ENCODE assay signal across 18 cellular contexts in the genomic region with DNA sequence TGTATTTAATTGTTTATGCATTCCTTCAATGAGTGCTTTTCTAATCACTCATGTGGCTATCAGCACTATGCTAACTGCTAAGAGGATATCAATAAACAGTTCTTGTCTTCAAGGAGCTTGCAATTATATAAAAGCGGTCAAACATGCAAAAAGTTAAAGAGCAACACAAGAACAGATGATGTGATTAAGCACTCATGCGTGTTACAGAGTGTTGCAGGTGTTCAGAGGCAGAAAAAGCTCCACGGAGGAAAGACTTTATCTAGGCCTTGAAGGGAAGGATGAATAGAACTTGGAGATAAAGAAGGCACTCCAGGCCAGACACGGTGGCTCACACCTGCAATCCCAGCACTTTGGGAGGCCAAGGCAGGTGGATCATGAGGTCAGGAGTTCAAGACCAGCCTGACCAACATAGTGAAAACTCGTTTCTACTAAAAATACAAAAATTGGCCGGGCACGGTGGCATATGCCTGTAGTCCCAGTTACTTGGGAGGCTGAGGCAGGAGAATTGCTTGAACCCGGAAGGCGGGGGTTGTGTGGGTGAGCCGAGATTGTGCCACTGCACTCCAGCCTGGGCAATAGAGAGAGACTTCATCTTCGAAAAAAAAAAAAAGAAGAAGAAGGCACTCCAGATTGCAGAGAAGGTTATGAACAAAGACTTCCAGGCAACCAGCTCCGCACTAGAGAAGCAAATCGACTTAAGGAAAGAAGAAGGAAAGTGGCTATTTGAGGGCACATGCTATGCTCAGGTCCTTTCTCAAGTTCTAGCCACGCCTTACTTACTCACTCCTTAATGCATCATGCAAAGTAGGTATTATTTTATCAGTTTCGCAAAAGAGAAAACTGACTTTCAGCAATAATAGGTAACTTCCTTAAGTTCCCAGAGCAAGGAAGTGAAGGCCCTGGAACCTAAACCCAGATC. TPM values are rescaled to one million over a fixed set of nuclear protein-coding genes. Genes with fewer than 3 reads are reported as not detected.
DNase-seq lines count a peak whose midpoint lies in the region; ATAC-seq lines count a peak whose summit lies in the region.
"Had no signal": no experiment of that assay in that cellular context is flagged by ENCODE, and none has a peak within 500 bp of the region (broad histone marks: within the 10 kb centered on the region; RNA-seq: fewer than 3 reads in every experiment).

No MANE protein-coding gene starts in this region.

- peaks cover 85% of the 10 kb centered on the region for H3K4me1 Mint-ChIP-seq in activated T-cell treated with anti-CD3 and anti-CD28 coated beads, Interleukin-2, amount 50 U/mL, for 24 hours (ENCODE audit: low read depth)
- H3K4me1 Mint-ChIP-seq in activated T-helper 17 cell treated with anti-CD3 and anti-CD28 coated beads, Interleukin-2, amount 50 U/mL, for 72 hours = peaks cover 55% of the 10 kb centered on the region
- H3K4me1 Mint-ChIP-seq in activated T-helper 1 cell treated with anti-CD3 and anti-CD28 coated beads, Interleukin-12 subunit alpha, Interleukin-12 subunit beta, Interleukin-2, Interleukin-4 antibody, amounts not matched to agents 30 ng/mL and 10 ng/mL and 1 ng/mL, durations not matched to agents 14 hours and 24 hours and 36 hours (ENCODE audit: low read depth) = peaks cover 72% of the 10 kb centered on the region

- peak overlapping the region; percentile 14 for H3K27ac Mint-ChIP-seq in activated T-cell treated with anti-CD3 and anti-CD28 coated beads, Interleukin-2, amount 50 U/mL, for 24 hours
- no peak overlapping the region for H3K27ac Mint-ChIP-seq in activated T-helper 17 cell treated with anti-CD3 and anti-CD28 coated beads, Interleukin-2, amount 50 U/mL, for 72 hours
- no peak overlapping the region for H3K27ac Mint-ChIP-seq in activated T-helper 1 cell treated with anti-CD3 and anti-CD28 coated beads, Interleukin-12 subunit alpha, Interleukin-12 subunit beta, Interleukin-2, Interleukin-4 antibody, amounts not matched to agents 30 ng/mL and 10 ng/mL and 1 ng/mL, durations not matched to agents 14 hours and 24 hours and 36 hours

- H3K9me3 Mint-ChIP-seq in activated T-cell treated with anti-CD3 and anti-CD28 coated beads, Interleukin-2, amount 50 U/mL, for 24 hours = no peaks in the 10 kb centered on the region
- H3K9me3 Mint-ChIP-seq in activated T-helper 17 cell treated with anti-CD3 and anti-CD28 coated beads, Interleukin-2, amount 50 U/mL, for 72 hours = no peaks in the 10 kb centered on the region
- no peaks in the 10 kb centered on the region for H3K9me3 Mint-ChIP-seq in activated T-helper 1 cell treated with anti-CD3 and anti-CD28 coated beads, Interleukin-12 subunit alpha, Interleukin-12 subunit beta, Interleukin-2, Interleukin-4 antibody, amounts not matched to agents 30 ng/mL and 10 ng/mL and 1 ng/mL, durations not matched to agents 14 hours and 24 hours and 36 hours

- ATAC-seq in activated T-helper 17 cell treated with anti-CD3 and anti-CD28 coated beads, Interleukin-2, amount 50 U/mL, for 72 hours (replicated peaks) = no peak
- no peak for ATAC-seq in GM18861 (IDR thresholded peaks at IDR 0.05; ENCODE audit: unreplicated experiment)
- ATAC-seq: gastroesophageal sphincter had no signal

- DNase-seq in activated T-cell treated with anti-CD3 and anti-CD28 coated beads, Interleukin-2, amount 50 U/mL, for 24 hours = no peak
- no peak for DNase-seq in activated T-cell treated with anti-CD3 and anti-CD28 coated beads, Interleukin-2, amount 50 U/mL, for 1 hour
- DNase-seq in MV-4-11 (lab: John Stamatoyannopoulos, UW) (peak; percentile 32), renal cortical epithelial cell (ENCODE audit: low read depth) (peak; percentile 11), NCI-H748 treated with DMSO at 0.1 percent for 48 hours (lab: John Stamatoyannopoulos, UW) (no peak)
- DNase-seq in activated T-helper 1 cell treated with anti-CD3 and anti-CD28 coated beads, Interleukin-12 subunit alpha, Interleukin-12 subunit beta, Interleukin-2, Interleukin-4 antibody, amounts not matched to agents 30 ng/mL and 10 ng/mL and 1 ng/mL, durations not matched to agents 14 hours and 24 hours and 36 hours (ENCODE audit: low spot score) = no peak
- DNase-seq: activated CD8-positive, alpha-beta memory T cell treated with anti-CD3 and anti-CD28 coated beads for 24 hours; activated naive CD4-positive, alpha-beta T cell; caudate nucleus; IMR-90; NCI-H146; NCI-H526; occipital lobe; substantia nigra had no signal

- H3K36me3 Mint-ChIP-seq in activated T-cell treated with anti-CD3 and anti-CD28 coated beads, Interleukin-2, amount 50 U/mL, for 24 hours (ENCODE audit: low read depth) = peaks cover 44% of the 10 kb centered on the region
- H3K36me3 Mint-ChIP-seq in activated T-helper 17 cell treated with anti-CD3 and anti-CD28 coated beads, Interleukin-2, amount 50 U/mL, for 72 hours (ENCODE audit: low read depth) = peaks cover 41% of the 10 kb centered on the region
- H3K36me3 Mint-ChIP-seq in activated T-helper 1 cell treated with anti-CD3 and anti-CD28 coated beads, Interleukin-12 subunit alpha, Interleukin-12 subunit beta, Interleukin-2, Interleukin-4 antibody, amounts not matched to agents 30 ng/mL and 10 ng/mL and 1 ng/mL, durations not matched to agents 14 hours and 24 hours and 36 hours (ENCODE audit: low read depth) = peaks cover 42% of the 10 kb centered on the region

- H3K4me3 Mint-ChIP-seq in activated T-cell treated with anti-CD3 and anti-CD28 coated beads, Interleukin-2, amount 50 U/mL, for 24 hours = no peak overlapping the region
- H3K4me3 Mint-ChIP-seq in activated T-helper 17 cell treated with anti-CD3 and anti-CD28 coated beads, Interleukin-2, amount 50 U/mL, for 72 hours = peak overlapping the region; percentile 12
- H3K4me3 Mint-ChIP-seq in activated T-helper 1 cell treated with anti-CD3 and anti-CD28 coated beads, Interleukin-12 subunit alpha, Interleukin-12 subunit beta, Interleukin-2, Interleukin-4 antibody, amounts not matched to agents 30 ng/mL and 10 ng/mL and 1 ng/mL, durations not matched to agents 14 hours and 24 hours and 36 hours = no peak overlapping the region

- no peaks in the 10 kb centered on the region for H3K27me3 Mint-ChIP-seq in activated T-cell treated with anti-CD3 and anti-CD28 coated beads, Interleukin-2, amount 50 U/mL, for 24 hours
- H3K27me3 Mint-ChIP-seq in activated T-helper 17 cell treated with anti-CD3 and anti-CD28 coated beads, Interleukin-2, amount 50 U/mL, for 72 hours = no peaks in the 10 kb centered on the region
- H3K27me3 Mint-ChIP-seq in activated T-helper 1 cell treated with anti-CD3 and anti-CD28 coated beads, Interleukin-12 subunit alpha, Interleukin-12 subunit beta, Interleukin-2, Interleukin-4 antibody, amounts not matched to agents 30 ng/mL and 10 ng/mL and 1 ng/mL, durations not matched to agents 14 hours and 24 hours and 36 hours (ENCODE audit: insufficient read depth) = no peaks in the 10 kb centered on the region

- intact Hi-C loops in activated T-helper 1 cell treated with anti-CD3 and anti-CD28 coated beads, Interleukin-12 subunit alpha, Interleukin-12 subunit beta, Interleukin-2, Interleukin-4 antibody, amounts not matched to agents 30 ng/mL and 10 ng/mL and 1 ng/mL, durations not matched to agents 14 hours and 24 hours and 36 hours (cut with micrococcal nuclease) = no loop called here

RNA-seq across cellular contexts. Expression of gene CD3E, which starts 13.8 kb away (rescaled TPM):
- total RNA-seq in activated T-helper 17 cell treated with anti-CD3 and anti-CD28 coated beads, Interleukin-2, amount 50 U/mL, for 72 hours = 100 to 1,000 TPM; 338 to 500 TPM
- total RNA-seq in renal cortical epithelial cell = not detected in 2 replicates
- total RNA-seq in activated T-helper 1 cell treated with anti-CD3 and anti-CD28 coated beads, Interleukin-12 subunit alpha, Interleukin-12 subunit beta, Interleukin-2, Interleukin-4 antibody, amounts not matched to agents 30 ng/mL and 10 ng/mL and 1 ng/mL, durations not matched to agents 14 hours and 24 hours and 36 hours = 630 and 646 TPM in 2 replicates
- total RNA-seq: H1, IMR-90, occipital lobe had no signal

RNA-seq across cellular contexts. Expression of gene CD3D, which starts 24.1 kb away (rescaled TPM):
- total RNA-seq in activated T-helper 17 cell treated with anti-CD3 and anti-CD28 coated beads, Interleukin-2, amount 50 U/mL, for 72 hours = 100 to 1,000 TPM; 313 to 365 TPM
- not detected in 2 replicates for total RNA-seq in renal cortical epithelial cell
- 486 and 491 TPM in 2 replicates for total RNA-seq in activated T-helper 1 cell treated with anti-CD3 and anti-CD28 coated beads, Interleukin-12 subunit alpha, Interleukin-12 subunit beta, Interleukin-2, Interleukin-4 antibody, amounts not matched to agents 30 ng/mL and 10 ng/mL and 1 ng/mL, durations not matched to agents 14 hours and 24 hours and 36 hours
- total RNA-seq: H1, IMR-90, occipital lobe had no signal

RNA-seq across cellular contexts. Expression of gene CD3G, which starts 25.8 kb away (rescaled TPM):
- 100 to 1,000 TPM; 103 to 140 TPM for total RNA-seq in activated T-helper 17 cell treated with anti-CD3 and anti-CD28 coated beads, Interleukin-2, amount 50 U/mL, for 72 hours
- total RNA-seq in renal cortical epithelial cell = not detected in 2 replicates
- total RNA-seq in activated T-helper 1 cell treated with anti-CD3 and anti-CD28 coated beads, Interleukin-12 subunit alpha, Interleukin-12 subunit beta, Interleukin-2, Interleukin-4 antibody, amounts not matched to agents 30 ng/mL and 10 ng/mL and 1 ng/mL, durations not matched to agents 14 hours and 24 hours and 36 hours = 134 and 145 TPM in 2 replicates
- total RNA-seq: H1, IMR-90, occipital lobe had no signal

RNA-seq across cellular contexts. Expression of gene UBE4A, which starts 41.0 kb away (rescaled TPM):
- total RNA-seq in activated T-helper 17 cell treated with anti-CD3 and anti-CD28 coated beads, Interleukin-2, amount 50 U/mL, for 72 hours = 10 to 100 TPM; 40.9 to 48.3 TPM
- 34.0 and 42.2 TPM in 2 replicates for total RNA-seq in renal cortical epithelial cell
- 44.1 and 46.0 TPM in 2 replicates for total RNA-seq in activated T-helper 1 cell treated with anti-CD3 and anti-CD28 coated beads, Interleukin-12 subunit alpha, Interleukin-12 subunit beta, Interleukin-2, Interleukin-4 antibody, amounts not matched to agents 30 ng/mL and 10 ng/mL and 1 ng/mL, durations not matched to agents 14 hours and 24 hours and 36 hours

RNA-seq across cellular contexts. Expression of gene MPZL2, which starts 54.3 kb away (rescaled TPM):
- 10 to 100 TPM in 1 of 2 donors, 1 to 10 TPM in 1; 2.8 to 21.7 TPM for total RNA-seq in activated T-helper 17 cell treated with anti-CD3 and anti-CD28 coated beads, Interleukin-2, amount 50 U/mL, for 72 hours
- 28.6 and 53.3 TPM in 2 replicates for total RNA-seq in renal cortical epithelial cell
- 13.2 and 15.9 TPM in 2 replicates for total RNA-seq in activated T-helper 1 cell treated with anti-CD3 and anti-CD28 coated beads, Interleukin-12 subunit alpha, Interleukin-12 subunit beta, Interleukin-2, Interleukin-4 antibody, amounts not matched to agents 30 ng/mL and 10 ng/mL and 1 ng/mL, durations not matched to agents 14 hours and 24 hours and 36 hours
- total RNA-seq: IMR-90 had no signal

Comparison
In these comparisons a context has a peak if more than half of its experiments do, and no peak if none do; other contexts are left out.
1. DNase-seq: peak in MV-4-11 (single experiment) and renal cortical epithelial cell (single experiment); none in activated T-cell treated with anti-CD3 and anti-CD28 coated beads, Interleukin-2, amount 50 U/mL, for 24 hours (single experiment), activated T-cell treated with anti-CD3 and anti-CD28 coated beads, Interleukin-2, amount 50 U/mL, for 1 hour (single experiment), NCI-H748 treated with DMSO at 0.1 percent for 48 hours (single experiment) and activated T-helper 1 cell treated with anti-CD3 and anti-CD28 coated beads, Interleukin-12 subunit alpha, Interleukin-12 subunit beta, Interleukin-2, Interleukin-4 antibody, amounts not matched to agents 30 ng/mL and 10 ng/mL and 1 ng/mL, durations not matched to agents 14 hours and 24 hours and 36 hours (single experiment).
2. RNA of gene CD3E, which starts 13.8 kb away (total RNA-seq): 630 to 646 TPM in activated T-helper 1 cell treated with anti-CD3 and anti-CD28 coated beads, Interleukin-12 subunit alpha, Interleukin-12 subunit beta, Interleukin-2, Interleukin-4 antibody, amounts not matched to agents 30 ng/mL and 10 ng/mL and 1 ng/mL, durations not matched to agents 14 hours and 24 hours and 36 hours and 338 to 500 TPM in activated T-helper 17 cell treated with anti-CD3 and anti-CD28 coated beads, Interleukin-2, amount 50 U/mL, for 72 hours; not detected in renal cortical epithelial cell; every median in the first group is over 100 times any median in the second.
3. RNA of gene CD3D, which starts 24.1 kb away (total RNA-seq): 486 to 491 TPM in activated T-helper 1 cell treated with anti-CD3 and anti-CD28 coated beads, Interleukin-12 subunit alpha, Interleukin-12 subunit beta, Interleukin-2, Interleukin-4 antibody, amounts not matched to agents 30 ng/mL and 10 ng/mL and 1 ng/mL, durations not matched to agents 14 hours and 24 hours and 36 hours and 313 to 365 TPM in activated T-helper 17 cell treated with anti-CD3 and anti-CD28 coated beads, Interleukin-2, amount 50 U/mL, for 72 hours; not detected in renal cortical epithelial cell; every median in the first group is over 100 times any median in the second.
4. RNA of gene CD3G, which starts 25.8 kb away (total RNA-seq): 103 to 140 TPM in activated T-helper 17 cell treated with anti-CD3 and anti-CD28 coated beads, Interleukin-2, amount 50 U/mL, for 72 hours and 134 to 145 TPM in activated T-helper 1 cell treated with anti-CD3 and anti-CD28 coated beads, Interleukin-12 subunit alpha, Interleukin-12 subunit beta, Interleukin-2, Interleukin-4 antibody, amounts not matched to agents 30 ng/mL and 10 ng/mL and 1 ng/mL, durations not matched to agents 14 hours and 24 hours and 36 hours; not detected in renal cortical epithelial cell; every median in the first group is over 100 times any median in the second.